In genomic region chr9:136947955-136948510, GRCh38 we compare ENCODE assay signal across 8 cellular contexts. TPM values are rescaled to one million over a fixed set of nuclear protein-coding genes. Genes with fewer than 3 reads are reported as not detected.
A peak's percentile ranks its signal among the peaks of the same experiment; 100 is the strongest.
DNase-seq lines count a peak whose midpoint lies in the region; ATAC-seq, FAIRE-seq and TF ChIP-seq lines count a peak whose summit lies in the region.

No MANE protein-coding gene starts in this region.

- WGBS in H1 (ENCODE audit: extremely low coverage in 1 of 2, insufficient coverage in 1 of 2, insufficient read length in 1 of 2, insufficient replicate concordance in 2 of 2, low coverage in 1 of 2, low lambda C conversion rate in 2 of 2, missing lambda C conversion rate in 1 of 2), 2 experiments = 62% methylated on average over 15 of the region's 15 CpGs; no CpG with 5 or more reads in 1 of the 2 experiments

- no peaks in the 10 kb centered on the region for H3K79me1 ChIP-seq in H1 (ENCODE audit: low read depth, low read length)

- H3K9me3 ChIP-seq in H1 (ENCODE audit: insufficient read depth in 2 of 2, low read depth in 1 of 2, low read length in 1 of 2) (no peaks in the 10 kb centered on the region), mucosa of descending colon (no peaks in the 10 kb centered on the region)

- peak overlapping the region; percentile 17; the same call in 1 of the 2 replicates for H2BK12ac ChIP-seq in H1 (ENCODE audit: low read depth, low read length)

- no peak for TF ChIP-seq POLR2A in H1 (IDR thresholded peaks at IDR 0.05; ENCODE audit: control extremely low read depth in 1 of 2, low read depth in 2 of 2, low read length in 2 of 2)

- H3K23me2 ChIP-seq in H1 (ENCODE audit: low read depth, low read length) = peaks cover 8% of the 10 kb centered on the region; the same call in 1 of the 2 replicates

- peak in 2 of 3 experiments; percentile 74 to 82; a peak in 3 of 4 replicates for TF ChIP-seq CTCF in H1 (IDR thresholded peaks at IDR 0.05; ENCODE audit: control extremely low read depth in 1 of 3, insufficient read depth in 1 of 3, low read depth in 1 of 3, low read length in 3 of 3)
- TF ChIP-seq CTCF in mucosa of descending colon (IDR thresholded peaks at IDR 0.05) = no peak

- H3K4me1 Mint-ChIP-seq in activated naive CD4-positive, alpha-beta T cell treated with anti-CD3 and anti-CD28 coated beads, Interleukin-2, amount 10 ng/mL, durations not matched to agents 7 days and 5 days = peaks cover 25% of the 10 kb centered on the region

- no peak overlapping the region for H3K4me2 ChIP-seq in H1 (ENCODE audit: insufficient read depth in 1 of 2, low read depth in 2 of 2, low read length in 2 of 2)

- no peak overlapping the region for H3K4ac ChIP-seq in H1 (replicated peaks; ENCODE audit: insufficient read length, low read depth, low read length)

- H2BK5ac ChIP-seq in H1 (ENCODE audit: low read depth, low read length) = peak overlapping the region; percentile 78; the same call in 1 of the 2 replicates

- H3K4me1 ChIP-seq in H1 (replicated peaks in 1 of 4; ENCODE audit: control insufficient read depth in 3 of 4, insufficient read depth in 4 of 4, low read length in 3 of 4) = peaks cover 0 to 25% (median 16%) of the 10 kb centered on the region in 4 experiments; a peak in 5 of 7 replicates
- peaks cover 46% of the 10 kb centered on the region for H3K4me1 ChIP-seq in mucosa of descending colon (ENCODE audit: low read depth)

- H3K4me3 ChIP-seq in H1 (ENCODE audit: extremely low read depth in 1 of 4, insufficient read depth in 2 of 4, low read depth in 3 of 4, low read length in 4 of 4) (no peak overlapping the region), mucosa of descending colon (no peak overlapping the region)

- no peaks in the 10 kb centered on the region for H3K27me3 Mint-ChIP-seq in activated naive CD4-positive, alpha-beta T cell treated with anti-CD3 and anti-CD28 coated beads, Interleukin-2, amount 10 ng/mL, durations not matched to agents 7 days and 5 days

- no peaks in the 10 kb centered on the region for H3K27me3 ChIP-seq in H1 (replicated peaks in 1 of 4; ENCODE audit: control insufficient read depth in 3 of 4, extremely low read depth in 1 of 4, insufficient read depth in 3 of 4, low read length in 3 of 4)

- no peak overlapping the region for H3K27ac ChIP-seq in H1 (ENCODE audit: low read depth, low read length)

- H3K9me3 Mint-ChIP-seq in activated naive CD4-positive, alpha-beta T cell treated with anti-CD3 and anti-CD28 coated beads, Interleukin-2, amount 10 ng/mL, durations not matched to agents 7 days and 5 days = no peaks in the 10 kb centered on the region

- no peak for TF ChIP-seq EP300 in H1 (IDR thresholded peaks at IDR 0.05; ENCODE audit: borderline replicate concordance in 1 of 2, low read depth in 2 of 2, low read length in 2 of 2)

- H2AFZ ChIP-seq in H1 (ENCODE audit: low read length) = no peak overlapping the region

- no peak overlapping the region for H3K14ac ChIP-seq in H1 (ENCODE audit: insufficient read length)

- peaks cover 0 to 3% of the 10 kb centered on the region in 2 experiments; a peak in 1 of 4 replicates for H3K79me2 ChIP-seq in H1 (ENCODE audit: control insufficient read depth in 1 of 2, insufficient read depth in 2 of 2, low read length in 2 of 2)

- ATAC-seq in mucosa of descending colon (no peak), GM18861 (IDR thresholded peaks at IDR 0.05; ENCODE audit: unreplicated experiment) (no peak), GM21825 (IDR thresholded peaks at IDR 0.05; ENCODE audit: unreplicated experiment) (no peak)

- H4K20me1 ChIP-seq in H1 (replicated peaks in 1 of 2; ENCODE audit: control insufficient read depth in 1 of 2, insufficient read depth in 2 of 2, low read length in 2 of 2) = peaks cover 3 to 5% of the 10 kb centered on the region in 2 experiments

- peak; percentile 75 to 83 for TF ChIP-seq RAD21 in H1 (IDR thresholded peaks at IDR 0.05 in 1 of 2, conservative IDR thresholded peaks at IDR 0.05 in 1 of 2; ENCODE audit: low read depth in 2 of 2, low read length in 2 of 2)

- no peak for DNase-seq in activated naive CD4-positive, alpha-beta T cell treated with anti-CD3 and anti-CD28 coated beads, Interleukin-2, amount 10 ng/mL, durations not matched to agents 7 days and 5 days
- no peak for DNase-seq in activated naive CD4-positive, alpha-beta T cell treated with anti-CD3 and anti-CD28 coated beads, Interleukin-2, amount 50 U/mL, for 16 hours
- DNase-seq in OCI-M1 (lab: John Stamatoyannopoulos, UW) = peak; percentile 72
- DNase-seq in H1 (ENCODE audit: low read depth in 1 of 2, low spot score in 2 of 2) = peak in 1 of 2 experiments; percentile 82
- DNase-seq in mucosa of descending colon = peak; percentile 73 to 78 (median 74)
- no peak for DNase-seq in ureter (ENCODE audit: low spot score)

- intact Hi-C loops in mucosa of descending colon (cut with DNase I, micrococcal nuclease) = no loop called here

- H3K36me3 ChIP-seq in H1 (ENCODE audit: control insufficient read depth in 2 of 4, insufficient read depth in 4 of 4, low read length in 3 of 4) (0 out of 8 replicates have a peak, but pooled peaks cover 0 to under 1% (median 0%) of the 10 kb centered on the region in 4 experiments), mucosa of descending colon (ENCODE audit: low read depth) (no peaks in the 10 kb centered on the region)

- no peak overlapping the region for H3K18ac ChIP-seq in H1 (ENCODE audit: extremely low read depth, low read length)

- no peak overlapping the region for H3K9ac ChIP-seq in H1 (replicated peaks in 1 of 4; ENCODE audit: extremely low read depth in 1 of 4, low read depth in 3 of 4, low read length in 3 of 4)

- peak overlapping the region; percentile 84 for H3K4me3 Mint-ChIP-seq in activated naive CD4-positive, alpha-beta T cell treated with anti-CD3 and anti-CD28 coated beads, Interleukin-2, amount 10 ng/mL, durations not matched to agents 7 days and 5 days

- H3K56ac ChIP-seq in H1 (replicated peaks; ENCODE audit: insufficient read length, low read depth, low read length) = no peak overlapping the region

- H3K27ac Mint-ChIP-seq in activated naive CD4-positive, alpha-beta T cell treated with anti-CD3 and anti-CD28 coated beads, Interleukin-2, amount 10 ng/mL, durations not matched to agents 7 days and 5 days = peak overlapping the region; percentile 45

- CTCF ChIA-PET in activated naive CD4-positive, alpha-beta T cell treated with anti-CD3 and anti-CD28 coated beads, Interleukin-2, amount 10 ng/mL, durations not matched to agents 7 days and 5 days (lab: Charles Lee) = interaction anchor here (0.7 to 2.5 kb wide), 13 partner anchors 27 to 162 kb away, joined by 3 to 39 read pairs (median 4); partner anchors contain the start of genes AJM1 and FUT7
- CTCF ChIA-PET in H1 (lab: Charles Lee; ENCODE audit: partially characterized antibody) = interaction anchor here (0.6 to 4.4 kb wide), 54 partner anchors 11 to 496 kb away, joined by 3 to 63 read pairs (median 4); partner anchors contain the start of genes ABCA2, AJM1, CLIC3 and FUT7

- no peak overlapping the region for H2BK20ac ChIP-seq in H1 (ENCODE audit: low read length)

- POLR2A ChIA-PET in H1 (lab: Charles Lee; ENCODE audit: partially characterized antibody) = interaction anchor here (1.0 to 1.3 kb wide), 5 partner anchors 34 to 222 kb away, joined by 3 to 5 read pairs (median 3); no protein-coding TSS in a partner anchor

- H4K91ac ChIP-seq in H1 (replicated peaks; ENCODE audit: insufficient read length, low read length) = peak overlapping the region; percentile 72

- no peak overlapping the region for H4K5ac ChIP-seq in H1 (ENCODE audit: insufficient read length, low read depth, low read length)

- H2BK120ac ChIP-seq in H1 (replicated peaks; ENCODE audit: low read depth, low read length) = no peak overlapping the region

- 0 out of 2 replicates have a peak overlapping the region, but pooled peaks have one; percentile 81 for H2BK15ac ChIP-seq in H1 (ENCODE audit: low read length)

- no peak overlapping the region for H4K8ac ChIP-seq in H1 (ENCODE audit: extremely low read depth, insufficient read depth, low read length)

- H2AK5ac ChIP-seq in H1 (ENCODE audit: low read depth, low read length) = no peak overlapping the region

- no peak overlapping the region for H3K23ac ChIP-seq in H1 (ENCODE audit: insufficient read length)

- no peaks in the 10 kb centered on the region for H3K36me3 Mint-ChIP-seq in activated naive CD4-positive, alpha-beta T cell treated with anti-CD3 and anti-CD28 coated beads, Interleukin-2, amount 10 ng/mL, durations not matched to agents 7 days and 5 days

- FAIRE-seq in H1 (lab: Jason Lieb, UNC) = peak; percentile 13

RNA-seq across cellular contexts. Expression of gene C8G, which starts 3.0 kb away (rescaled TPM):
- 0.80 TPM in 1 of 2 replicates, not detected in the other for total RNA-seq in H1 (2021; fragmentation: NEBNext Ultra II Directional; extraction: Animal tissue kit (Norgen Biotek cat#: 25700))
- 0.62 and 1.8 TPM in 2 replicates for polyA plus RNA-seq in H1 (2011; rRNA removed)
- 1.4 TPM for polyA plus RNA-seq in H1 (2011; cell fraction: cytosol; rRNA removed)
- polyA plus RNA-seq in H1 (2011; cell fraction: nucleus; rRNA removed) = 8.4 TPM
- polyA plus RNA-seq in H1 (2012, experiment 1 of 2) = 0.88 to 1.5 TPM in 2 of 4 replicates, not detected in the others
- polyA plus RNA-seq in H1 (2012, experiment 2 of 2) = not detected
- 1.6 TPM for polyA plus RNA-seq in H1 (2013, experiment 1 of 2)
- 0.75 TPM for polyA plus RNA-seq in H1 (2013, experiment 2 of 2)
- polyA minus RNA-seq in H1 (2011; rRNA and poly(A)+ RNA removed) = not detected in 2 replicates
- not detected for polyA minus RNA-seq in H1 (2011; cell fraction: cytosol; rRNA and poly(A)+ RNA removed)
- polyA minus RNA-seq in H1 (2011; cell fraction: nucleus; rRNA and poly(A)+ RNA removed) = not detected
- total RNA-seq in mucosa of descending colon (10 to 100 TPM in 2 of 3 donors, 1 to 10 TPM in 1; 3.2 to 15.4 (median 10.4) TPM), ureter (1.6 TPM)

RNA-seq across cellular contexts. Expression of gene FBXW5, which starts 3.5 kb away (rescaled TPM):
- total RNA-seq in H1 (2021; fragmentation: NEBNext Ultra II Directional; extraction: Animal tissue kit (Norgen Biotek cat#: 25700)) = 49.0 and 49.5 TPM in 2 replicates
- 71.0 and 93.6 TPM in 2 replicates for polyA plus RNA-seq in H1 (2011; rRNA removed)
- 63.6 TPM for polyA plus RNA-seq in H1 (2011; cell fraction: cytosol; rRNA removed)
- polyA plus RNA-seq in H1 (2011; cell fraction: nucleus; rRNA removed) = 128 TPM
- 21.9 to 43.5 TPM (median 42.5 TPM) in 4 replicates for polyA plus RNA-seq in H1 (2012, experiment 1 of 2)
- 42.7 TPM for polyA plus RNA-seq in H1 (2012, experiment 2 of 2)
- 31.4 TPM for polyA plus RNA-seq in H1 (2013, experiment 1 of 2)
- polyA plus RNA-seq in H1 (2013, experiment 2 of 2) = 30.2 TPM
- polyA minus RNA-seq in H1 (2011; rRNA and poly(A)+ RNA removed) = 30.9 and 37.2 TPM in 2 replicates
- 67.3 TPM for polyA minus RNA-seq in H1 (2011; cell fraction: cytosol; rRNA and poly(A)+ RNA removed)
- 46.9 TPM for polyA minus RNA-seq in H1 (2011; cell fraction: nucleus; rRNA and poly(A)+ RNA removed)
- total RNA-seq in mucosa of descending colon (100 to 1,000 TPM; 127 to 197 (median 142) TPM), ureter (62.4 TPM)

RNA-seq across cellular contexts. Expression of gene LCN12, which starts 4.0 kb away (rescaled TPM):
- total RNA-seq in H1 (2021; fragmentation: NEBNext Ultra II Directional; extraction: Animal tissue kit (Norgen Biotek cat#: 25700)) = 1.5 and 1.7 TPM in 2 replicates
- polyA plus RNA-seq in H1 (2011; rRNA removed) = 1.1 and 2.1 TPM in 2 replicates
- 1.2 TPM for polyA plus RNA-seq in H1 (2011; cell fraction: cytosol; rRNA removed)
- 20.2 TPM for polyA plus RNA-seq in H1 (2011; cell fraction: nucleus; rRNA removed)
- polyA plus RNA-seq in H1 (2012, experiment 1 of 2) = 0.91 to 2.5 TPM (median 1.7 TPM) in 4 replicates
- polyA plus RNA-seq in H1 (2012, experiment 2 of 2) = 0.35 TPM
- 0.43 TPM for polyA plus RNA-seq in H1 (2013, experiment 1 of 2)
- polyA plus RNA-seq in H1 (2013, experiment 2 of 2) = 0.39 TPM
- 0.12 and 1.3 TPM in 2 replicates for polyA minus RNA-seq in H1 (2011; rRNA and poly(A)+ RNA removed)
- polyA minus RNA-seq in H1 (2011; cell fraction: cytosol; rRNA and poly(A)+ RNA removed) = not detected
- 0.40 TPM for polyA minus RNA-seq in H1 (2011; cell fraction: nucleus; rRNA and poly(A)+ RNA removed)
- 10 to 100 TPM in 1 of 3 donors, 1 to 10 TPM in 2; 6.8 to 10.7 (median 7.6) TPM for total RNA-seq in mucosa of descending colon
- 3.4 TPM for total RNA-seq in ureter

RNA-seq across cellular contexts. Expression of gene PTGDS, which starts 29.3 kb away (rescaled TPM):
- total RNA-seq in H1 (2021; fragmentation: NEBNext Ultra II Directional; extraction: Animal tissue kit (Norgen Biotek cat#: 25700)) = 2.2 and 2.3 TPM in 2 replicates
- polyA plus RNA-seq in H1 (2011; rRNA removed) = 1.7 and 2.5 TPM in 2 replicates
- polyA plus RNA-seq in H1 (2011; cell fraction: cytosol; rRNA removed) = 1.1 TPM
- 6.2 TPM for polyA plus RNA-seq in H1 (2011; cell fraction: nucleus; rRNA removed)
- 0.66 to 1.3 TPM (median 0.98 TPM) in 4 replicates for polyA plus RNA-seq in H1 (2012, experiment 1 of 2)
- polyA plus RNA-seq in H1 (2012, experiment 2 of 2) = 1.4 TPM
- 1.4 TPM for polyA plus RNA-seq in H1 (2013, experiment 1 of 2)
- polyA plus RNA-seq in H1 (2013, experiment 2 of 2) = 2.0 TPM
- polyA minus RNA-seq in H1 (2011; rRNA and poly(A)+ RNA removed) = 0.54 TPM in 1 of 2 replicates, not detected in the other
- not detected for polyA minus RNA-seq in H1 (2011; cell fraction: cytosol; rRNA and poly(A)+ RNA removed)
- polyA minus RNA-seq in H1 (2011; cell fraction: nucleus; rRNA and poly(A)+ RNA removed) = 1.9 TPM
- total RNA-seq in mucosa of descending colon (10 to 100 TPM in 2 of 3 donors, 1 to 10 TPM in 1; 2.5 to 45.4 (median 16.1) TPM), ureter (111 TPM)

RNA-seq across cellular contexts. Expression of gene LCNL1, which starts 34.8 kb away (rescaled TPM):
- 0.15 TPM in 1 of 2 replicates, not detected in the other for total RNA-seq in H1 (2021; fragmentation: NEBNext Ultra II Directional; extraction: Animal tissue kit (Norgen Biotek cat#: 25700))
- 0.11 and 0.35 TPM in 2 replicates for polyA plus RNA-seq in H1 (2011; rRNA removed)
- polyA plus RNA-seq in H1 (2011; cell fraction: cytosol; rRNA removed) = 0.21 TPM
- polyA plus RNA-seq in H1 (2011; cell fraction: nucleus; rRNA removed) = 1.5 TPM
- 0.07 TPM in 1 of 4 replicates, not detected in the others for polyA plus RNA-seq in H1 (2012, experiment 1 of 2)
- polyA plus RNA-seq in H1 (2012, experiment 2 of 2) = 0.13 TPM
- 0.18 TPM for polyA plus RNA-seq in H1 (2013, experiment 1 of 2)
- 0.06 TPM for polyA plus RNA-seq in H1 (2013, experiment 2 of 2)
- 0.25 TPM in 1 of 2 replicates, not detected in the other for polyA minus RNA-seq in H1 (2011; rRNA and poly(A)+ RNA removed)
- polyA minus RNA-seq in H1 (2011; cell fraction: cytosol; rRNA and poly(A)+ RNA removed) = not detected
- 1.00 TPM for polyA minus RNA-seq in H1 (2011; cell fraction: nucleus; rRNA and poly(A)+ RNA removed)
- total RNA-seq in mucosa of descending colon = under 1 TPM in 2 of 3 donors, not detected in 1; 0.17 to 0.76 TPM
- 1.7 TPM for total RNA-seq in ureter

Comparison
In these comparisons a context has a peak if more than half of its experiments do, and no peak if none do; other contexts are left out.
1. DNase-seq: peak in OCI-M1 (single experiment) and mucosa of descending colon (3 of 3); none in activated naive CD4-positive, alpha-beta T cell treated with anti-CD3 and anti-CD28 coated beads, Interleukin-2, amount 10 ng/mL, durations not matched to agents 7 days and 5 days (single experiment), activated naive CD4-positive, alpha-beta T cell treated with anti-CD3 and anti-CD28 coated beads, Interleukin-2, amount 50 U/mL, for 16 hours (single experiment) and ureter (single experiment).